Comparison of ENCODE assay signal across 9 cellular contexts in the genomic region with DNA sequence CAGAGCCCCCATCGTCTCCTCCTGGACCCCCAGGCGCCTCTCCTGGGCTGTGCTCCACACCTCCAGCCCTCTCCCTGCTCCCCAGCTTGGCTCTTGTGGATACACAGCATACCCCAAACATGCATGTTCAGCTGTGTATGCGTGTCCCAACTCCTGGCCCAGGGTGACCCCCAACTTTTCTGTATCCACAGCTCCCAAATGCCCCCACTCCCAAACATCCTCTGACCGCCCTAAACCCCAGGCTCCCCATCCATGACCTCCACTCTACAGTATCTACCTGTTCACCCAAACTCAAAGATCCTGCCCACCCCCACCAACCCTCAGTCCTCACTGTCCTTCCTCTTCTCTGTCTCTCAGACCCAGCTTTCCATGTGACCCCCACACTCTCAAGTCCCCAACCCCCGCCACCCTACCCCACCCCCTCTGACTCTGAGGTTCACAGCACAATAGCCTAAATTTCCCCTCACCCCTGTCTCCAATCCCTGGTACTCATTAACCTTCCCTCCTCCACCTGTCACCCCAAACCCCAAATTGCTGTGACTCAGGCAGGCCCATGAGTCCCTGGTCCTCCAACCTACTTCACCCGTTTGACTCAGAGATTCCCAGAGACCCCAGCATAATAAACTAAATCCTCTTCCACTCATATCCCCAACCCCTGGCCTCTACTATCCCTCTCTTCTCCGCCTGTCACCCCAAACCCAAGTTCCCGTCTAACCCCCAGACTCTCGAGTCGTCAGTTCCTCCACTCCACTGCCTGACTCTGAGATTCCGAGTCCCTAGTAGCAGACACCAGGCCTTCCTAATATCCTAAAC. TPM values are rescaled to one million over a fixed set of nuclear protein-coding genes. Genes with fewer than 3 reads are reported as not detected.
DNase-seq lines count a peak whose midpoint lies in the region; ATAC-seq, FAIRE-seq and TF ChIP-seq lines count a peak whose summit lies in the region.
"Had no signal": no experiment of that assay in that cellular context is flagged by ENCODE, and none has a peak within 500 bp of the region (broad histone marks: within the 10 kb centered on the region; RNA-seq: fewer than 3 reads in every experiment).

No MANE protein-coding gene starts in this region.

- intact Hi-C loops in kidney (cut with DNase I), result no loop called here

- H4K20me1 ChIP-seq in SK-N-SH (ENCODE audit: insufficient read depth), result peaks cover 9% of the 10 kb centered on the region; the same call in 1 of the 2 replicates

- ATAC-seq in SK-N-SH treated with all-trans-retinoic acid at 6 μM for 48 hours (no peak), HG02798 (IDR thresholded peaks at IDR 0.05; ENCODE audit: poor library complexity, unreplicated experiment) (no peak)
- no peak for ATAC-seq in activated naive CD8-positive, alpha-beta T cell treated with anti-CD3 and anti-CD28 coated beads, Interleukin-2, amount 50 U/mL, for 24 hours

- FAIRE-seq in kidney (lab: Jason Lieb, UNC), result no peak
- FAIRE-seq in urothelium cell line (lab: Jason Lieb, UNC), result no peak
- FAIRE-seq: A204.1 had no signal

- peaks cover 2% of the 10 kb centered on the region for H3K27me3 Mint-ChIP-seq in activated naive CD8-positive, alpha-beta T cell treated with anti-CD3 and anti-CD28 coated beads, Interleukin-2, amount 50 U/mL, for 24 hours

- no peaks in the 10 kb centered on the region for H3K9me2 ChIP-seq in SK-N-SH

- H3K79me2 ChIP-seq in SK-N-SH (ENCODE audit: insufficient read depth), result peaks cover 50% of the 10 kb centered on the region

- DNase-seq in SK-N-SH (no peak), kidney (peak; percentile 73), C1 segment of cervical spinal cord (lab: John Stamatoyannopoulos, UW) (no peak), urothelium cell line (ENCODE audit: low spot score) (no peak)
- no peak for DNase-seq in activated naive CD8-positive, alpha-beta T cell treated with anti-CD3 and anti-CD28 coated beads, Interleukin-2, amount 50 U/mL, for 24 hours

- peaks cover 80% of the 10 kb centered on the region for H3K4me1 Mint-ChIP-seq in activated naive CD8-positive, alpha-beta T cell treated with anti-CD3 and anti-CD28 coated beads, Interleukin-2, amount 50 U/mL, for 24 hours

- peak overlapping the region; percentile 99 to 100 for H3K27ac ChIP-seq in SK-N-SH (ENCODE audit: low read depth in 2 of 2, low read length in 1 of 2)
- peak overlapping the region; percentile 90 to 98 for H3K27ac ChIP-seq in kidney (ENCODE audit: low read depth in 2 of 2, low read length in 2 of 2)
- H3K27ac ChIP-seq in subcutaneous abdominal adipose tissue (ENCODE audit: low read depth, low read length), result peak overlapping the region; percentile 76

- H3K9ac ChIP-seq in SK-N-SH (peak overlapping the region; percentile 95), kidney (ENCODE audit: low read length in 2 of 2) (peak overlapping the region; percentile 98 to 99), subcutaneous abdominal adipose tissue (ENCODE audit: low read length in 5 of 5) (peak overlapping the region; percentile 87 to 99 (median 99))

- peak overlapping the region; percentile 94 for H3K4me3 Mint-ChIP-seq in activated naive CD8-positive, alpha-beta T cell treated with anti-CD3 and anti-CD28 coated beads, Interleukin-2, amount 50 U/mL, for 24 hours

- H3K4me3 ChIP-seq in SK-N-SH (ENCODE audit: low read depth in 2 of 2, low read length in 1 of 2) (peak overlapping the region; percentile 87 to 91), kidney (ENCODE audit: low read length in 2 of 2) (peak overlapping the region; percentile 91 to 93), subcutaneous abdominal adipose tissue (ENCODE audit: low read depth in 1 of 5, low read length in 5 of 5) (peak overlapping the region; percentile 71 to 89 (median 73))

- POLR2A ChIA-PET in SK-N-SH (lab: Yijun Ruan, JAX), result interaction anchor here (2.2 to 5.7 kb wide), 3 partner anchors 13 to 38 kb away, joined by 15 to 35 read pairs (median 23); partner anchors contain the start of genes MZF1, TRIM28 and ZBTB45

- CTCF ChIA-PET in SK-N-SH (lab: Yijun Ruan, JAX), result interaction anchor here (1.1 to 2.6 kb wide), 3 partner anchors 38 to 43 kb away, joined by 3 to 23 read pairs (median 3); partner anchors contain the start of gene ZBTB45

- H3K36me3 ChIP-seq in SK-N-SH (replicated peaks in 1 of 2; ENCODE audit: control insufficient read depth in 1 of 2, insufficient read depth in 2 of 2, low read length in 1 of 2), result peaks cover 19 to 21% of the 10 kb centered on the region in 2 experiments
- peaks cover 12 to 14% of the 10 kb centered on the region in 2 donors for H3K36me3 ChIP-seq in kidney (ENCODE audit: control insufficient read depth in 1 of 2, insufficient read depth in 2 of 2, low read length in 2 of 2)
- peaks cover 0 to 18% (median 17%) of the 10 kb centered on the region in 5 donors for H3K36me3 ChIP-seq in subcutaneous abdominal adipose tissue (ENCODE audit: control insufficient read depth in 5 of 5, insufficient read depth in 5 of 5, low read length in 5 of 5)

- H3K27me3 ChIP-seq in SK-N-SH (ENCODE audit: insufficient read depth) (no peaks in the 10 kb centered on the region), subcutaneous abdominal adipose tissue (ENCODE audit: control insufficient read depth in 5 of 5, insufficient read depth in 4 of 5, low read length in 5 of 5) (peaks cover 0 to 10% (median 4%) of the 10 kb centered on the region in 5 donors)

- H3K36me3 Mint-ChIP-seq in activated naive CD8-positive, alpha-beta T cell treated with anti-CD3 and anti-CD28 coated beads, Interleukin-2, amount 50 U/mL, for 24 hours (ENCODE audit: low read depth), result peaks cover 58% of the 10 kb centered on the region

- H3K4me1 ChIP-seq in SK-N-SH (ENCODE audit: control insufficient read depth in 1 of 2, insufficient read depth in 2 of 2, low read depth in 1 of 2, low read length in 1 of 2), result peaks cover 24 to 63% of the 10 kb centered on the region in 2 experiments; a peak in 3 of 4 replicates
- peaks cover 26 to 48% of the 10 kb centered on the region in 2 donors for H3K4me1 ChIP-seq in kidney (ENCODE audit: control insufficient read depth in 1 of 2, insufficient read depth in 1 of 2, low read depth in 1 of 2, low read length in 2 of 2)
- H3K4me1 ChIP-seq in subcutaneous abdominal adipose tissue (ENCODE audit: control insufficient read depth in 5 of 5, insufficient read depth in 5 of 5, low read length in 5 of 5), result peaks cover 15 to 71% (median 64%) of the 10 kb centered on the region in 5 donors

- no peak for TF ChIP-seq RAD21 in SK-N-SH (IDR thresholded peaks at IDR 0.05; ENCODE audit: low read length)

- H3K9me3 ChIP-seq in SK-N-SH (no peaks in the 10 kb centered on the region), kidney (ENCODE audit: control insufficient read depth in 1 of 2, low read length in 2 of 2) (no peaks in the 10 kb centered on the region), subcutaneous abdominal adipose tissue (ENCODE audit: control insufficient read depth in 5 of 5, low read length in 5 of 5) (no peaks in the 10 kb centered on the region)

- H3K9me3 Mint-ChIP-seq in activated naive CD8-positive, alpha-beta T cell treated with anti-CD3 and anti-CD28 coated beads, Interleukin-2, amount 50 U/mL, for 24 hours, result no peaks in the 10 kb centered on the region

- peak overlapping the region; percentile 96 for H3K4me2 ChIP-seq in SK-N-SH

- no peak overlapping the region for H2AFZ ChIP-seq in SK-N-SH (ENCODE audit: low read depth)

- WGBS in SK-N-SH (ENCODE audit: low lambda C conversion rate), result 14% methylated on average over 10 of the region's 11 CpGs

- H3K27ac Mint-ChIP-seq in activated naive CD8-positive, alpha-beta T cell treated with anti-CD3 and anti-CD28 coated beads, Interleukin-2, amount 50 U/mL, for 24 hours, result peak overlapping the region; percentile 100

- peaks cover 48% of the 10 kb centered on the region for H3F3A ChIP-seq in SK-N-SH (replicated peaks; ENCODE audit: insufficient read depth)

- no peak for TF ChIP-seq EP300 in SK-N-SH (IDR thresholded peaks at IDR 0.05; ENCODE audit: borderline replicate concordance in 1 of 2, low read depth in 1 of 2, low read length in 1 of 2)

- no peak for TF ChIP-seq CTCF in SK-N-SH (IDR thresholded peaks at IDR 0.05)
- no peak for TF ChIP-seq CTCF in kidney (IDR thresholded peaks at IDR 0.05; ENCODE audit: borderline replicate concordance, extremely low read depth, insufficient read depth)

TF ChIP-seq in SK-N-SH, 30 proteins besides CTCF, POLR2A, EP300 and RAD21 (continues in another document):
- TF ChIP-seq SIN3A (IDR thresholded peaks at IDR 0.05; ENCODE audit: borderline replicate concordance, low read depth, low read length), result no peak

TF ChIP-seq in SK-N-SH treated with all-trans-retinoic acid at 6 μM for 48 hours, 23 proteins besides CTCF, POLR2A, EP300 and RAD21 (continues in another document):
- TF ChIP-seq ZFP3 (CRISPR knock-in tag; IDR thresholded peaks at IDR 0.05) (no peak), ZC3H10 (CRISPR knock-in tag; IDR thresholded peaks at IDR 0.05) (no peak), CSDC2 (CRISPR knock-in tag; IDR thresholded peaks at IDR 0.05) (no peak)

RNA-seq across cellular contexts. Expression of gene UBE2M, which starts 1.0 kb away (rescaled TPM):
- polyA plus RNA-seq in SK-N-SH (2012; rRNA removed), result 109 and 135 TPM in 2 replicates
- 102 and 103 TPM in 2 replicates for polyA plus RNA-seq in SK-N-SH (2012; cell fraction: cytosol; rRNA removed)
- polyA plus RNA-seq in SK-N-SH (2012; cell fraction: nucleus; rRNA removed), result 128 and 133 TPM in 2 replicates
- 60.4 TPM for total RNA-seq in kidney
- 98.0 TPM for polyA plus RNA-seq in kidney (ENCODE audit: insufficient read depth, low read depth, low replicate concordance)

RNA-seq across cellular contexts. Expression of gene CHMP2A, which starts 2.6 kb away (rescaled TPM):
- polyA plus RNA-seq in SK-N-SH (2012; rRNA removed) (308 and 381 TPM in 2 replicates), kidney (ENCODE audit: insufficient read depth, low read depth, low replicate concordance) (294 TPM)
- 350 and 388 TPM in 2 replicates for polyA plus RNA-seq in SK-N-SH (2012; cell fraction: cytosol; rRNA removed)
- polyA plus RNA-seq in SK-N-SH (2012; cell fraction: nucleus; rRNA removed), result 218 and 251 TPM in 2 replicates
- 142 TPM for total RNA-seq in kidney

RNA-seq across cellular contexts. Expression of gene TRIM28, which starts 13.6 kb away (rescaled TPM):
- polyA plus RNA-seq in SK-N-SH (2012; rRNA removed) (321 and 594 TPM in 2 replicates), kidney (ENCODE audit: insufficient read depth, low read depth, low replicate concordance) (191 TPM)
- 191 and 231 TPM in 2 replicates for polyA plus RNA-seq in SK-N-SH (2012; cell fraction: cytosol; rRNA removed)
- polyA plus RNA-seq in SK-N-SH (2012; cell fraction: nucleus; rRNA removed), result 1,222 and 1,964 TPM in 2 replicates
- total RNA-seq in kidney, result 229 TPM

RNA-seq across cellular contexts. Expression of gene MZF1, which starts 15.7 kb away (rescaled TPM):
- polyA plus RNA-seq in SK-N-SH (2012; rRNA removed) (31.8 and 38.4 TPM in 2 replicates), kidney (ENCODE audit: insufficient read depth, low read depth, low replicate concordance) (12.9 TPM)
- 7.0 and 10.2 TPM in 2 replicates for polyA plus RNA-seq in SK-N-SH (2012; cell fraction: cytosol; rRNA removed)
- polyA plus RNA-seq in SK-N-SH (2012; cell fraction: nucleus; rRNA removed), result 308 and 351 TPM in 2 replicates
- 38.6 TPM for total RNA-seq in kidney

RNA-seq across cellular contexts. Expression of gene ZBTB45, which starts 37.8 kb away (rescaled TPM):
- polyA plus RNA-seq in SK-N-SH (2012; rRNA removed), result 7.9 and 11.3 TPM in 2 replicates
- 4.4 and 6.0 TPM in 2 replicates for polyA plus RNA-seq in SK-N-SH (2012; cell fraction: cytosol; rRNA removed)
- polyA plus RNA-seq in SK-N-SH (2012; cell fraction: nucleus; rRNA removed), result 21.0 and 30.6 TPM in 2 replicates
- total RNA-seq in kidney, result 16.9 TPM
- polyA plus RNA-seq in kidney (ENCODE audit: insufficient read depth, low read depth, low replicate concordance), result 7.7 TPM
